In the genomic region with DNA sequence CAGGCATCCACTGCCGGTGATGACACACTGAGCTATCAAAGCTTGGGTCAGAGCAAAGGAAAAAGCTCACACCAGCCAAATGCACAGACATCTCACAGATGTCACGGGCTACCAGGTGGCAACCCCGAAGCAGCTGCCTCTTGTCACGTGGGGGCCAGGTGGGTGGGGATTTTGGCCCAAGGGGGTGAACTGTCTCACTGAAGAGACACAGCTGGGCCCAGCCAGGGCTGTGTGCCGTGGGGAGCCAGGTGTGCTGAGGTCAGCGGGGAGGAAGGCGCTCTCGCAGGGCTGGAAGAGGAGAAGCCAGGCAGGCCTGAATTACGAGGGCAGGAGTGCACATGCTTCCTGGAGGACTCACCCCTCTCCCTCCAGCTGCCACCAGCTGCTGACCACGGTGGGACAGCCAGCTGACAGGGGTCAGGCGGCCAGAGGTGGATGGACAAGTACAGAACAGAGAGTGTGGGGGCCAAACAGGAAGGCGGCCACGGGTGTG, we compare ENCODE assay signal across 10 cellular contexts. TPM values are rescaled to one million over a fixed set of nuclear protein-coding genes. Genes with fewer than 3 reads are reported as not detected.
A peak's percentile ranks its signal among the peaks of the same experiment; 100 is the strongest.
DNase-seq lines count a peak whose midpoint lies in the region; ATAC-seq and TF ChIP-seq lines count a peak whose summit lies in the region.
"Had no signal": no experiment of that assay in that cellular context is flagged by ENCODE, and none has a peak within 500 bp of the region (broad histone marks: within the 10 kb centered on the region; RNA-seq: fewer than 3 reads in every experiment).

No MANE protein-coding gene starts in this region.

- H3K27ac ChIP-seq in right atrium auricular region = no peak overlapping the region
- H3K27ac ChIP-seq in colonic mucosa = no peak overlapping the region
- H3K27ac ChIP-seq in uterus = peak overlapping the region; percentile 58 to 70
- H3K27ac ChIP-seq: GM23248 had no signal

- H3K9ac ChIP-seq in colonic mucosa (ENCODE audit: low read depth in 2 of 2, low read length in 2 of 2) = no peak overlapping the region
- H3K9ac ChIP-seq: GM23248 had no signal

- H3K4me1 ChIP-seq in right atrium auricular region (peaks cover 0 to 47% of the 10 kb centered on the region in 2 donors), colonic mucosa (no peaks in the 10 kb centered on the region), uterus (no peaks in the 10 kb centered on the region)

- TF ChIP-seq POLR2A in uterus (IDR thresholded peaks at IDR 0.05) = no peak

- TF ChIP-seq CTCF in right atrium auricular region (IDR thresholded peaks at IDR 0.05) = no peak
- no peak for TF ChIP-seq CTCF in colonic mucosa (IDR thresholded peaks at IDR 0.05)
- no peak for TF ChIP-seq CTCF in uterus (IDR thresholded peaks at IDR 0.05)

- DNase-seq in Right ventricle myocardium inferior (ENCODE audit: missing footprints) (peak; percentile 83), right atrium auricular region (ENCODE audit: low spot score) (no peak), colonic mucosa (peak; percentile 39), uterus (peak; percentile 87 to 92), NCI-H1048 (lab: John Stamatoyannopoulos, UW) (no peak), HUDEP-2 (lab: John Stamatoyannopoulos, UW; ENCODE audit: unreplicated experiment in 76 of 76) (no peak)
- no peak for DNase-seq in activated CD4-positive, alpha-beta T cell treated with anti-CD3 and anti-CD28 coated beads, Interleukin-2, amount 50 U/mL, for 4 hours
- DNase-seq: GM23248, SIG-M5 had no signal

- H3K9me3 ChIP-seq in right atrium auricular region (no peaks in the 10 kb centered on the region), colonic mucosa (no peaks in the 10 kb centered on the region), uterus (no peaks in the 10 kb centered on the region)

- intact Hi-C loops in Right ventricle myocardium inferior (cut with DNase I) = no loop called here
- intact Hi-C loops in colonic mucosa (cut with DNase I) = no loop called here
- intact Hi-C loops in uterus (cut with DNase I; ENCODE audit: low total_unique reads) = no loop called here

- H3K4me3 ChIP-seq in right atrium auricular region = no peak overlapping the region
- no peak overlapping the region for H3K4me3 ChIP-seq in colonic mucosa
- H3K4me3 ChIP-seq in uterus = no peak overlapping the region
- H3K4me3 ChIP-seq: GM23248 had no signal

- ATAC-seq in Right ventricle myocardium inferior (peak; percentile 84), HG03442 (IDR thresholded peaks at IDR 0.05; ENCODE audit: unreplicated experiment) (peak; percentile 62)

- H3K27me3 ChIP-seq in right atrium auricular region (no peaks in the 10 kb centered on the region), colonic mucosa (no peaks in the 10 kb centered on the region), uterus (no peaks in the 10 kb centered on the region)

- H3K36me3 ChIP-seq in right atrium auricular region (no peaks in the 10 kb centered on the region), colonic mucosa (no peaks in the 10 kb centered on the region), uterus (no peaks in the 10 kb centered on the region)

RNA-seq across cellular contexts. Expression of gene KCNN3, which starts 32.4 kb away (rescaled TPM):
- total RNA-seq in Right ventricle myocardium inferior (3.4 TPM), right atrium auricular region (1 to 10 TPM; 3.9 to 4.4 TPM), colonic mucosa (1 to 10 TPM in 1 of 2 donors, under 1 TPM in 1; 0.99 to 2.5 TPM), uterus (10 to 100 TPM in 3 of 4 donors, 1 to 10 TPM in 1; 7.1 to 35.5 (median 12.1) TPM)
- total RNA-seq: GM23248 had no signal

Comparison
In these comparisons a context has a peak if more than half of its experiments do, and no peak if none do; other contexts are left out.
1. DNase-seq: peak in Right ventricle myocardium inferior (single experiment), colonic mucosa (single experiment) and uterus (2 of 2); none in right atrium auricular region (single experiment), activated CD4-positive, alpha-beta T cell treated with anti-CD3 and anti-CD28 coated beads, Interleukin-2, amount 50 U/mL, for 4 hours (0 of 2), NCI-H1048 (single experiment) and HUDEP-2 (0 of 76).
2. H3K27ac ChIP-seq: peak in uterus (2 of 2); none in right atrium auricular region (0 of 2) and colonic mucosa (single experiment).